1 cellular context compared by ENCODE assay signal in the genomic region with DNA sequence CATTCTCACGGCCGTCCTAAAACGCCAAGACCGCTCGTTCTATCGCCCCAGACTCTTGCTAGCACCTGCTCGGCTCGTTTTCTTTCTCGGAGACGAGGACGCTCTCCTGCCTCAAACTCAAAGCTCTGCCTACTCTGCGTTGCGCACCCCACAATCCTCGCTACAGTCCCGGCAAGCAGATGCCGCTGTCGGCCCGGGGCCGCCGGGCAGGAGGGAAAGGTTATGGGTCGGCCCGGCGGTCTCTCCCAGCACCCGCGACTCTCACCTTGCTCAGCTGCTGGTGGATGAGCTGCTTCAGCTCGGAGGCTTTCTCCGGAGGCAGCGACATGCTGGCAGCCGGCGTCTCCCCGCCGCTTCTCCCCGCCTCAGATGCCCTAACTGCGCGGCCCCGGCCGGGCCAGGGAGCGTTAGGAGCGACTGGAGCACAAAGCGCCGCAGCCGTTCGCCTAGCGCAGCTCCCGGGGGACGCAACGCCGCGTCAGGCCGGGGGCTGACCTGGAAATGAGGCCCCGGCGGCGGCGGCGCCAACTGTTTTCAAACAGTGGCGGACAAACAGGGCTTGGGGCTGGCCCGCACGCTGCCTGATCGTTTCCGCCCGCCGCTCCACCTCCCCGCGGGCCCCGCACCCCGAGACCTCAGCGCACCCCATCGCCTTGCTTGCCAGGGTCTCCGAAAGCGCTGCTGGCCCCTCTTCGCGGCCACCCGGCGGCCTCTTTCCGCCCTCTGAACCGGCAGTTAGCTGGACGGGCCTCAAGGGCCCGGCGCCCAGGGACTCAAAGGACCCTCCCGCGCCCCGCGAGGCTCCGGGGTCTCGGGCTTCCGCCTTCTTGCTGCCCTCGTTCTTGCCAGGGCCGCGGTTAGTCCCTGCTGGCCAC.
TF ChIP-seq lines count a peak whose summit lies in the region.

A gene with protein sequence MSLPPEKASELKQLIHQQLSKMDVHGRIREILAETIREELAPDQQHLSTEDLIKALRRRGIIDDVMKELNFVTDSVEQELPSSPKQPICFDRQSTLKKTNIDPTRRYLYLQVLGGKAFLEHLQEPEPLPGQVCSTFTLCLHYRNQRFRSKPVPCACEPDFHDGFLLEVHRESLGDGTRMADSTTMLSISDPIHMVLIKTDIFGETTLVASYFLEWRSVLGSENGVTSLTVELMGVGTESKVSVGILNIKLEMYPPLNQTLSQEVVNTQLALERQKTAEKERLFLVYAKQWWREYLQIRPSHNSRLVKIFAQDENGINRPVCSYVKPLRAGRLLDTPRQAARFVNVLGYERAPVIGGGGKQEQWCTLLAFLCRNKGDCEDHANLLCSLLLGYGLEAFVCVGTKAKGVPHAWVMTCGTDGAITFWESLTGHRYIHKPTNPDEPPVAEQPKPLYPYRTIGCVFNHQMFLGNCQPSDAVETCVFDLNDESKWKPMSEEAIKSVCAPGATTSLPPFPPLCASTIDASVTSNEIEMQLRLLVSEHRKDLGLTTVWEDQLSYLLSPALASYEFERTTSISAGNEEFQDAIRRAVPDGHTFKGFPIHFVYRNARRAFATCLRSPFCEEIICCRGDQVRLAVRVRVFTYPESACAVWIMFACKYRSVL (minus strand): TSS at position 503 of the 875 bp plus-strand sequence. CDS start 175 bp downstream, at position 328.
A gene with protein sequence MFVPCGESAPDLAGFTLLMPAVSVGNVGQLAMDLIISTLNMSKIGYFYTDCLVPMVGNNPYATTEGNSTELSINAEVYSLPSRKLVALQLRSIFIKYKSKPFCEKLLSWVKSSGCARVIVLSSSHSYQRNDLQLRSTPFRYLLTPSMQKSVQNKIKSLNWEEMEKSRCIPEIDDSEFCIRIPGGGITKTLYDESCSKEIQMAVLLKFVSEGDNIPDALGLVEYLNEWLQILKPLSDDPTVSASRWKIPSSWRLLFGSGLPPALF (plus strand): TSS at position 822 of the 875 bp plus-strand sequence. CDS start 66 bp downstream, outside the sequence.

TF ChIP-seq in HepG2, 621 proteins besides CTCF, POLR2A, EP300 and RAD21 (continues in another document):
- TF ChIP-seq, protein P1, sequence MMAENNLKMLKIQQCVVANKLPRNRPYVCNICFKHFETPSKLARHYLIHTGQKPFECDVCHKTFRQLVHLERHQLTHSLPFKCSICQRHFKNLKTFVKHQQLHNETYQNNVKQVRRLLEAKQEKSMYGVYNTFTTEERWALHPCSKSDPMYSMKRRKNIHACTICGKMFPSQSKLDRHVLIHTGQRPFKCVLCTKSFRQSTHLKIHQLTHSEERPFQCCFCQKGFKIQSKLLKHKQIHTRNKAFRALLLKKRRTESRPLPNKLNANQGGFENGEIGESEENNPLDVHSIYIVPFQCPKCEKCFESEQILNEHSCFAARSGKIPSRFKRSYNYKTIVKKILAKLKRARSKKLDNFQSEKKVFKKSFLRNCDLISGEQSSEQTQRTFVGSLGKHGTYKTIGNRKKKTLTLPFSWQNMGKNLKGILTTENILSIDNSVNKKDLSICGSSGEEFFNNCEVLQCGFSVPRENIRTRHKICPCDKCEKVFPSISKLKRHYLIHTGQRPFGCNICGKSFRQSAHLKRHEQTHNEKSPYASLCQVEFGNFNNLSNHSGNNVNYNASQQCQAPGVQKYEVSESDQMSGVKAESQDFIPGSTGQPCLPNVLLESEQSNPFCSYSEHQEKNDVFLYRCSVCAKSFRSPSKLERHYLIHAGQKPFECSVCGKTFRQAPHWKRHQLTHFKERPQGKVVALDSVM (CRISPR knock-in tag; IDR thresholded peaks at IDR 0.05), result peak; percentile 50; the same call in 1 of the 2 replicates
- TF ChIP-seq PHF20 (CRISPR knock-in tag; IDR thresholded peaks at IDR 0.05) (peak; percentile 87), RORA (CRISPR knock-in tag; IDR thresholded peaks at IDR 0.05) (0 out of 2 replicates have a peak, but pooled peaks have one; percentile 27), ARNT2 (CRISPR knock-in tag; IDR thresholded peaks at IDR 0.05; ENCODE audit: low read depth) (peak; percentile 88), ZNF430 (CRISPR knock-in tag; IDR thresholded peaks at IDR 0.05) (peak; percentile 84), SNAPC2 (CRISPR knock-in tag; IDR thresholded peaks at IDR 0.05) (peak; percentile 49; the same call in 1 of the 2 replicates), ZBTB20 (CRISPR knock-in tag; IDR thresholded peaks at IDR 0.05; ENCODE audit: borderline replicate concordance, low read depth) (0 out of 2 replicates have a peak, but pooled peaks have one; percentile 1), KLF9 (CRISPR knock-in tag; IDR thresholded peaks at IDR 0.05; ENCODE audit: low read depth) (peak; percentile 19; the same call in 1 of the 2 replicates), PRDM4 (CRISPR knock-in tag; IDR thresholded peaks at IDR 0.05; ENCODE audit: borderline replicate concordance) (no peak), CBFB (CRISPR knock-in tag; IDR thresholded peaks at IDR 0.05) (0 out of 2 replicates have a peak, but pooled peaks have one; percentile 53), SALL2 (CRISPR knock-in tag; IDR thresholded peaks at IDR 0.05) (peak; percentile 70), RFX3 (CRISPR knock-in tag; IDR thresholded peaks at IDR 0.05) (no peak), ZSCAN9 (CRISPR knock-in tag; IDR thresholded peaks at IDR 0.05; ENCODE audit: borderline replicate concordance) (peak; percentile 64), HOXA5 (CRISPR knock-in tag; IDR thresholded peaks at IDR 0.05) (0 out of 2 replicates have a peak, but pooled peaks have one; percentile 30), HNRNPLL (IDR thresholded peaks at IDR 0.05; ENCODE audit: low read depth, low read length, poor library complexity, severe bottlenecking) (peak; percentile 97), GATAD1 (CRISPR knock-in tag; IDR thresholded peaks at IDR 0.05) (peak; percentile 91), ZNF317 (CRISPR knock-in tag; IDR thresholded peaks at IDR 0.05) (peak; percentile 42; the same call in 1 of the 2 replicates), KMT2A (CRISPR knock-in tag; IDR thresholded peaks at IDR 0.05) (peak; percentile 97), PBX3 (CRISPR knock-in tag; IDR thresholded peaks at IDR 0.05; ENCODE audit: borderline replicate concordance) (0 out of 2 replicates have a peak, but pooled peaks have one; percentile 36), ZNF670 (CRISPR knock-in tag; IDR thresholded peaks at IDR 0.05; ENCODE audit: borderline replicate concordance) (peak; percentile 82), ZNF343 (CRISPR knock-in tag; IDR thresholded peaks at IDR 0.05) (no peak), POLR2G (IDR thresholded peaks at IDR 0.05; ENCODE audit: low read depth, low read length) (peak; percentile 96), RARG (CRISPR knock-in tag; IDR thresholded peaks at IDR 0.05; ENCODE audit: low read depth) (0 out of 2 replicates have a peak, but pooled peaks have one; percentile 74), KLF16 (CRISPR knock-in tag; IDR thresholded peaks at IDR 0.05) (peak in 1 of 2 experiments; percentile 83; a peak in 2 of 4 replicates), SMAD1 (CRISPR knock-in tag; IDR thresholded peaks at IDR 0.05; ENCODE audit: borderline replicate concordance, low read depth) (peak; percentile 7; the same call in 1 of the 2 replicates), ARID4A (CRISPR knock-in tag; IDR thresholded peaks at IDR 0.05; ENCODE audit: borderline replicate concordance) (peak; percentile 95), ZNF766 (CRISPR knock-in tag; IDR thresholded peaks at IDR 0.05; ENCODE audit: borderline replicate concordance) (0 out of 2 replicates have a peak, but pooled peaks have one; percentile 20), HNRNPUL1 (IDR thresholded peaks at IDR 0.05; ENCODE audit: low read depth, low read length) (peak; percentile 62; the same call in 1 of the 2 replicates), ZBTB44 (CRISPR knock-in tag; IDR thresholded peaks at IDR 0.05) (peak; percentile 44; the same call in 1 of the 2 replicates)
- TF ChIP-seq, protein P2, sequence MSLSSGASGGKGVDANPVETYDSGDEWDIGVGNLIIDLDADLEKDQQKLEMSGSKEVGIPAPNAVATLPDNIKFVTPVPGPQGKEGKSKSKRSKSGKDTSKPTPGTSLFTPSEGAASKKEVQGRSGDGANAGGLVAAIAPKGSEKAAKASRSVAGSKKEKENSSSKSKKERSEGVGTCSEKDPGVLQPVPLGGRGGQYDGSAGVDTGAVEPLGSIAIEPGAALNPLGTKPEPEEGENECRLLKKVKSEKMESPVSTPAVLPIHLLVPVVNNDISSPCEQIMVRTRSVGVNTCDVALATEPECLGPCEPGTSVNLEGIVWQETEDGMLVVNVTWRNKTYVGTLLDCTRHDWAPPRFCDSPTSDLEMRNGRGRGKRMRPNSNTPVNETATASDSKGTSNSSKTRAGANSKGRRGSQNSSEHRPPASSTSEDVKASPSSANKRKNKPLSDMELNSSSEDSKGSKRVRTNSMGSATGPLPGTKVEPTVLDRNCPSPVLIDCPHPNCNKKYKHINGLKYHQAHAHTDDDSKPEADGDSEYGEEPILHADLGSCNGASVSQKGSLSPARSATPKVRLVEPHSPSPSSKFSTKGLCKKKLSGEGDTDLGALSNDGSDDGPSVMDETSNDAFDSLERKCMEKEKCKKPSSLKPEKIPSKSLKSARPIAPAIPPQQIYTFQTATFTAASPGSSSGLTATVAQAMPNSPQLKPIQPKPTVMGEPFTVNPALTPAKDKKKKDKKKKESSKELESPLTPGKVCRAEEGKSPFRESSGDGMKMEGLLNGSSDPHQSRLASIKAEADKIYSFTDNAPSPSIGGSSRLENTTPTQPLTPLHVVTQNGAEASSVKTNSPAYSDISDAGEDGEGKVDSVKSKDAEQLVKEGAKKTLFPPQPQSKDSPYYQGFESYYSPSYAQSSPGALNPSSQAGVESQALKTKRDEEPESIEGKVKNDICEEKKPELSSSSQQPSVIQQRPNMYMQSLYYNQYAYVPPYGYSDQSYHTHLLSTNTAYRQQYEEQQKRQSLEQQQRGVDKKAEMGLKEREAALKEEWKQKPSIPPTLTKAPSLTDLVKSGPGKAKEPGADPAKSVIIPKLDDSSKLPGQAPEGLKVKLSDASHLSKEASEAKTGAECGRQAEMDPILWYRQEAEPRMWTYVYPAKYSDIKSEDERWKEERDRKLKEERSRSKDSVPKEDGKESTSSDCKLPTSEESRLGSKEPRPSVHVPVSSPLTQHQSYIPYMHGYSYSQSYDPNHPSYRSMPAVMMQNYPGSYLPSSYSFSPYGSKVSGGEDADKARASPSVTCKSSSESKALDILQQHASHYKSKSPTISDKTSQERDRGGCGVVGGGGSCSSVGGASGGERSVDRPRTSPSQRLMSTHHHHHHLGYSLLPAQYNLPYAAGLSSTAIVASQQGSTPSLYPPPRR (CRISPR knock-in tag; IDR thresholded peaks at IDR 0.05; ENCODE audit: borderline replicate concordance), result peak; percentile 31; the same call in 1 of the 2 replicates
